ENCODE assay signal across 6 cellular contexts in genomic region chr6:41073968-41074691, GRCh38. TPM values are rescaled to one million over a fixed set of nuclear protein-coding genes. Genes with fewer than 3 reads are reported as not detected.
DNase-seq lines count a peak whose midpoint lies in the region; TF ChIP-seq lines count a peak whose summit lies in the region.

No MANE protein-coding gene starts in this region.

- peak overlapping the region; percentile 92 for H3K4me3 ChIP-seq in BJ (ENCODE audit: low read depth, low read length)
- H3K4me3 ChIP-seq in MG63: peak overlapping the region; percentile 69

- H3K36me3 ChIP-seq in BJ (ENCODE audit: control insufficient read depth, insufficient read depth, low read length) (no peaks in the 10 kb centered on the region), MG63 (peaks cover 10% of the 10 kb centered on the region)

- POLR2A ChIA-PET in BJ (lab: Charles Lee): no interaction called here

- H3K9me3 ChIP-seq in MG63: no peaks in the 10 kb centered on the region

- CTCF ChIA-PET in BJ (lab: Yijun Ruan, JAX): interaction anchor here (0.7 to 1.1 kb wide), 2 partner anchors 52 to 246 kb away, joined by 3 read pairs; no protein-coding TSS in a partner anchor

- DNase-seq in BJ (ENCODE audit: low read depth) (no peak), MG63 (no peak), dermis blood vessel endothelial cell (peak; percentile 33), putamen (ENCODE audit: low spot score) (peak; percentile 7), NCI-H1048 (lab: John Stamatoyannopoulos, UW) (no peak), NCI-H1092 treated with DMSO at 0.1 percent for 48 hours (lab: John Stamatoyannopoulos, UW) (no peak)

- H3K27me3 ChIP-seq in BJ (ENCODE audit: control insufficient read depth, insufficient read depth, low read length) (no peaks in the 10 kb centered on the region), MG63 (no peaks in the 10 kb centered on the region)

- TF ChIP-seq CTCF in BJ (IDR thresholded peaks at IDR 0.05; ENCODE audit: insufficient read depth, low read depth, low read length): no peak

RNA-seq across cellular contexts. Expression of gene NFYA, which starts 1.4 kb away (rescaled TPM):
- 7.6 and 7.7 TPM in 2 replicates for polyA plus RNA-seq in BJ (2011; rRNA removed)
- polyA minus RNA-seq in BJ (2011; rRNA and poly(A)+ RNA removed): 15.5 and 17.0 TPM in 2 replicates
- 20.5 and 28.1 TPM in 2 replicates for total RNA-seq in MG63 (2014; rRNA removed; shearing (Covaris generic); ENCODE audit: low replicate concordance)
- 16.2 and 22.6 TPM in 2 replicates for total RNA-seq in dermis blood vessel endothelial cell

RNA-seq across cellular contexts. Expression of gene OARD1, which starts 2.0 kb away (rescaled TPM):
- polyA plus RNA-seq in BJ (2011; rRNA removed): 3.4 and 6.7 TPM in 2 replicates
- polyA minus RNA-seq in BJ (2011; rRNA and poly(A)+ RNA removed): 2.5 and 2.6 TPM in 2 replicates
- 1.4 and 5.9 TPM in 2 replicates for total RNA-seq in MG63 (2014; rRNA removed; shearing (Covaris generic); ENCODE audit: low replicate concordance)
- 11.2 and 11.6 TPM in 2 replicates for total RNA-seq in dermis blood vessel endothelial cell

RNA-seq across cellular contexts. Expression of gene APOBEC2, which starts 21.1 kb away (rescaled TPM):
- not detected in 2 replicates for polyA plus RNA-seq in BJ (2011; rRNA removed)
- polyA minus RNA-seq in BJ (2011; rRNA and poly(A)+ RNA removed): not detected in 2 replicates
- total RNA-seq in MG63 (2014; rRNA removed; shearing (Covaris generic); ENCODE audit: low replicate concordance): not detected in 2 replicates
- 0.19 TPM in 1 of 2 replicates, not detected in the other for total RNA-seq in dermis blood vessel endothelial cell

RNA-seq across cellular contexts. Expression of gene TSPO2, which starts 31.9 kb away (rescaled TPM):
- not detected in 2 replicates for polyA plus RNA-seq in BJ (2011; rRNA removed)
- polyA minus RNA-seq in BJ (2011; rRNA and poly(A)+ RNA removed): not detected in 2 replicates
- total RNA-seq in MG63 (2014; rRNA removed; shearing (Covaris generic); ENCODE audit: low replicate concordance): not detected in 2 replicates
- total RNA-seq in dermis blood vessel endothelial cell: not detected in 2 replicates

RNA-seq across cellular contexts. Expression of gene UNC5CL, which starts 35.1 kb away (rescaled TPM):
- polyA plus RNA-seq in BJ (2011; rRNA removed): not detected in 2 replicates
- not detected in 2 replicates for polyA minus RNA-seq in BJ (2011; rRNA and poly(A)+ RNA removed)
- total RNA-seq in MG63 (2014; rRNA removed; shearing (Covaris generic); ENCODE audit: low replicate concordance): 0.20 TPM in 1 of 2 replicates, not detected in the other
- 0.14 and 0.17 TPM in 2 replicates for total RNA-seq in dermis blood vessel endothelial cell

Comparison
In these comparisons a context has a peak if more than half of its experiments do, and no peak if none do; other contexts are left out.
1. DNase-seq: peak in dermis blood vessel endothelial cell (single experiment) and putamen (single experiment); none in BJ (single experiment), MG63 (single experiment), NCI-H1048 (single experiment) and NCI-H1092 treated with DMSO at 0.1 percent for 48 hours (single experiment).